9 cellular contexts compared by ENCODE assay signal in the genomic region with DNA sequence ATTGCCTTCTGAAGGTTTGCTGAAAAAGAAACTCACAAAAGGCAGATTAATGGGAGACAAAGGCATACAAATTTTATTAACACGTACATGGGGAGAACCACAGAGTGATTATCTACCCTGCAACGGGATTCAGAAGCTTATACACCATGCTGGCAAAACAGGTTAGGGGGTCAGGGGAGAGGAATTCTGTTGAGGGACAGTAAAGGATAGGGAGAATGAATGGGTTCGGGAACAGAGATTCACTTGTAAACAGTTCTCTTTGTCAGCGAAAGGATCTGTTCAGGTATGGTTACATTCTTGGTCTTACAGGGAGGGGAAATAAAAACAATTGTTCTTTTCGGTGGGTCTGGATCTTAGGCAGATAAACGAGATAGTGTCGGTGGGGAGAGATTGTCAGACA. TPM values are rescaled to one million over a fixed set of nuclear protein-coding genes. Genes with fewer than 3 reads are reported as not detected.
"Had no signal": no experiment of that assay in that cellular context is flagged by ENCODE, and none has a peak within 500 bp of the region (broad histone marks: within the 10 kb centered on the region; RNA-seq: fewer than 3 reads in every experiment).

No MANE protein-coding gene starts in this region.

- H3K9me3 Mint-ChIP-seq: IgD-negative memory B cell had no signal

- H3K36me3 Mint-ChIP-seq: IgD-negative memory B cell had no signal

- DNase-seq: GM23248, HFFc6, KBM-7 had no signal

- ATAC-seq: HCT116 had no signal

- H2AFZ ChIP-seq: GM23248 had no signal

- H3K4me2 ChIP-seq: KMS-11 had no signal

- H3K9ac ChIP-seq: GM23248, KMS-11 had no signal

- H3K27ac ChIP-seq: GM23248, KMS-11 had no signal

- H3K4me3 Mint-ChIP-seq: HFFc6, IgD-negative memory B cell had no signal

- H3K27ac Mint-ChIP-seq: HFFc6, IgD-negative memory B cell had no signal

- H3K9me3 ChIP-seq: HAP-1 had no signal

RNA-seq across cellular contexts. Expression of a gene that starts 54.3 kb away (rescaled TPM):
- total RNA-seq: GM23248, H1, HFFc6, HT-29 had no signal
